In the genomic region with DNA sequence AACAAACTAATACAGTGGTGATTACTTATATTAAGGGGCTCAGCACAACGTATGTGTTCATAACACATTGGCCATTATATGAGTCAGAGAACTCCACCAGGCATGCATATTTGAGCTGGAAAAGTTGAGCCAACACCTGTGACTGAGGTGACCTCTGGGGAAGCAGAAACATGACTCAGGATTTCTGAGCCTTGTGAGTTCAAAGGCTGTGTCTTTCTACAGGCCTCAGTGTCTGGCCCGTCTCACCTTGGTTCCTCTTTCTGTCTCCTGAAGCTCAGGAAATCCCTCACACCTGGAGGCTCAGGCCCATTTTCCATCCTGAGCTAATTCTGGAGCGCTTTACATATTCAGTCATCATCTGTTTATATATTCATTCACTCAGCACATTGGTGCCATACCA, we compare ENCODE assay signal across 28 cellular contexts.
A peak's percentile ranks its signal among the peaks of the same experiment; 100 is the strongest.
DNase-seq lines count a peak whose midpoint lies in the region; ATAC-seq lines count a peak whose summit lies in the region.
"Had no signal": no experiment of that assay in that cellular context is flagged by ENCODE, and none has a peak within 500 bp of the region (broad histone marks: within the 10 kb centered on the region; RNA-seq: fewer than 3 reads in every experiment).

No MANE protein-coding gene starts in this region.

- in situ Hi-C loops in Caki2 (cut with HindIII; ENCODE audit: low pct_unique_long_range_greater_than_20kb, low sequenced_read_pairs): no loop called here

- no peak for ATAC-seq in GM21737 (IDR thresholded peaks at IDR 0.05; ENCODE audit: unreplicated experiment)
- ATAC-seq: activated CD4-positive, CD25-positive, alpha-beta regulatory T cell treated with anti-CD3 and anti-CD28 coated beads, Interleukin-2, amount 50 U/mL, for 24 hours; natural killer cell had no signal

- DNase-seq in Caki2 (ENCODE audit: low read depth) (peak; percentile 50), Daoy (ENCODE audit: low read depth) (peak; percentile 28), RPMI7951 (ENCODE audit: low read depth) (peak; percentile 68), glomerular visceral epithelial cell (ENCODE audit: extremely low spot score) (peak; percentile 25), iPS-NIHi11 (ENCODE audit: low spot score) (no peak), HK-2 (ENCODE audit: unreplicated experiment) (no peak)
- DNase-seq: activated CD4-positive, alpha-beta T cell treated with anti-CD3 and anti-CD28 coated beads, Interleukin-2, amount 50 U/mL, for 48 hours; activated naive CD4-positive, alpha-beta T cell; activated T-cell treated with anti-CD3 and anti-CD28 coated beads, Interleukin-2, amount 50 U/mL, for 72 hours; COR-L47; DMS79; effector CD8-positive, alpha-beta T cell; erythroblast; GF-D8; GM23248; heart left ventricle; HFFc6; natural killer cell; NCI-H1105; NCI-H187; NCI-H2171; NCI-H82; nucleus accumbens; SHP77 treated with DMSO at 0.1 percent for 48 hours; stimulated activated CD4-positive, alpha-beta T cell treated with anti-CD3 and anti-CD28 coated beads, Interleukin-4, amount 100 ng/mL, for 24 hours; T-helper 2 cell had no signal

Comparison
In these comparisons a context has a peak if more than half of its experiments do, and no peak if none do; other contexts are left out.
1. DNase-seq: peak in Caki2 (single experiment), Daoy (single experiment), RPMI7951 (single experiment) and glomerular visceral epithelial cell (single experiment); none in iPS-NIHi11 (single experiment) and HK-2 (single experiment).